ENCODE assay signal across 9 cellular contexts in genomic region chr17:77449373-77449907, GRCh38.
DNase-seq lines count a peak whose midpoint lies in the region; ATAC-seq and TF ChIP-seq lines count a peak whose summit lies in the region.
"Had no signal": no experiment of that assay in that cellular context is flagged by ENCODE, and none has a peak within 500 bp of the region (broad histone marks: within the 10 kb centered on the region; RNA-seq: fewer than 3 reads in every experiment).

No MANE protein-coding gene starts in this region.

- H3K27me3 ChIP-seq in AG04450 (ENCODE audit: control insufficient read depth, insufficient read depth, low read length) = no peaks in the 10 kb centered on the region

- H3K4me1 Mint-ChIP-seq in nephron progenitor cell = peaks cover 94% of the 10 kb centered on the region

- H3K4me3 ChIP-seq in AG04450 (ENCODE audit: low read depth, low read length) = no peak overlapping the region

- H3K27ac Mint-ChIP-seq in nephron progenitor cell = peak overlapping the region; percentile 99

- TF ChIP-seq CTCF in AG04450 (IDR thresholded peaks at IDR 0.05; ENCODE audit: low read depth, low read length) (no peak), nephron progenitor cell (IDR thresholded peaks at IDR 0.05) (no peak)

- DNase-seq in AG04450 (ENCODE audit: low read depth, low spot score) = no peak
- no peak for DNase-seq in nephron progenitor cell
- no peak for DNase-seq in dedifferentiated amniotic fluid mesenchymal stem cell (ENCODE audit: extremely low spot score)
- DNase-seq in AG08396 (ENCODE audit: low spot score) = no peak
- DNase-seq: MV-4-11 had no signal

- 0 out of 2 replicates have a peak, but pooled peaks cover 5% of the 10 kb centered on the region for H3K36me3 ChIP-seq in KOPT-K1 (ENCODE audit: insufficient read depth, low read length)

- H3K9me3 ChIP-seq in AG04450 (ENCODE audit: control insufficient read depth, insufficient read depth, low read length) (no peaks in the 10 kb centered on the region; the same call in 1 of the 2 replicates), KOPT-K1 (ENCODE audit: insufficient read depth, low read length, poor library complexity, severe bottlenecking) (no peaks in the 10 kb centered on the region)

- no peaks in the 10 kb centered on the region for H3K27me3 Mint-ChIP-seq in nephron progenitor cell (ENCODE audit: low read depth, poor library complexity)

- H3K9me3 Mint-ChIP-seq in nephron progenitor cell = no peaks in the 10 kb centered on the region

- peak overlapping the region; percentile 92 for H3K4me3 Mint-ChIP-seq in nephron progenitor cell

- peaks cover 9% of the 10 kb centered on the region for H3K36me3 Mint-ChIP-seq in nephron progenitor cell (ENCODE audit: low read depth)

- CTCF ChIA-PET in AG04450 (lab: Charles Lee) = interaction anchor here (1.4 to 2.6 kb wide), 2 partner anchors 19 to 118 kb away, joined by 4 to 12 read pairs; no protein-coding TSS in a partner anchor

- ATAC-seq in GM21423 (IDR thresholded peaks at IDR 0.05; ENCODE audit: unreplicated experiment) (no peak), HG03439 (IDR thresholded peaks at IDR 0.05; ENCODE audit: unreplicated experiment) (no peak)

- peak overlapping the region; percentile 86 for H3K27ac ChIP-seq in AG04450 (ENCODE audit: low read depth, low read length)
- peak overlapping the region; percentile 96 for H3K27ac ChIP-seq in KOPT-K1 (ENCODE audit: low read depth, low read length, poor library complexity, severe bottlenecking)
- H3K27ac ChIP-seq in cingulate gyrus (ENCODE audit: low read depth, low read length) = peak overlapping the region; percentile 95

- POLR2A ChIA-PET in AG04450 (lab: Yijun Ruan, JAX) = interaction anchor here (0.6 to 1.4 kb wide), 4 partner anchors 13 to 124 kb away, joined by 3 to 5 read pairs (median 3); no protein-coding TSS in a partner anchor
